In the genomic region with DNA sequence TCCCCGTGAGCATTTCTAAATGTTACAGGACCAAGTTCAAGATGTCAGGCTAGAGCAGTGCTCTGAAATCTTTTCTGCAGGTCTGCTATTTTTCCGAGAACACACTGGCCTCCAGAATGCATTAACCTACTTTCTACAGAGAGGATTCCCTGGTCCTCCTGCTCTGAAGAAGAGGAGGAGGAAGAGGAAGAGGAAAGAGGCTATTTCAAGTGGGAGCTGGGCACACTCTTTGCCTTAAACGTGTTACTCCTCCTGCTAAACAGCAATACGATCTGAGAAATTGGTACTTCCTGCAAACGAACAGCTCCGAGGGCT, we compare ENCODE assay signal across 9 cellular contexts.
A peak's percentile ranks its signal among the peaks of the same experiment; 100 is the strongest.
DNase-seq lines count a peak whose midpoint lies in the region; ATAC-seq and TF ChIP-seq lines count a peak whose summit lies in the region.
"Had no signal": no experiment of that assay in that cellular context is flagged by ENCODE, and none has a peak within 500 bp of the region (broad histone marks: within the 10 kb centered on the region; RNA-seq: fewer than 3 reads in every experiment).

No MANE protein-coding gene starts in this region.

- H3K27ac ChIP-seq in breast epithelium, result no peak overlapping the region
- H3K27ac ChIP-seq: SK-N-MC had no signal

- H3K9me3 Mint-ChIP-seq in stimulated activated naive CD8-positive, alpha-beta T cell treated with anti-CD3 and anti-CD28 coated beads, Interleukin-15, Interleukin-2, amounts not matched to agents 100 ng/mL and 50 ng/mL, for 24 hours, result no peaks in the 10 kb centered on the region

- no peaks in the 10 kb centered on the region for H3K4me1 ChIP-seq in breast epithelium
- peaks cover 6% of the 10 kb centered on the region for H3K4me1 ChIP-seq in mononuclear cell (ENCODE audit: insufficient read depth, low read length)

- TF ChIP-seq CTCF in breast epithelium (IDR thresholded peaks at IDR 0.05) (no peak), GM20000 (IDR thresholded peaks at IDR 0.05; ENCODE audit: extremely low read depth, missing control alignments) (no peak)

- H3K27me3 ChIP-seq in breast epithelium (peaks cover 0 to 40% of the 10 kb centered on the region in 2 donors), mononuclear cell (ENCODE audit: insufficient read depth, low read length) (peaks cover 61% of the 10 kb centered on the region)

- no peak for TF ChIP-seq POLR2A in breast epithelium (IDR thresholded peaks at IDR 0.05)

- peaks cover 85% of the 10 kb centered on the region for H3K27me3 Mint-ChIP-seq in stimulated activated naive CD8-positive, alpha-beta T cell treated with anti-CD3 and anti-CD28 coated beads, Interleukin-15, Interleukin-2, amounts not matched to agents 100 ng/mL and 50 ng/mL, for 24 hours

- H3K4me3 ChIP-seq in breast epithelium, result peak overlapping the region; percentile 24 to 62 (median 43)
- peak overlapping the region; percentile 12 for H3K4me3 ChIP-seq in mononuclear cell (ENCODE audit: low read length)
- H3K4me3 ChIP-seq: SK-N-MC had no signal

- intact Hi-C loops in breast epithelium (cut with DNase I; ENCODE audit: low total_unique reads), result no loop called here

- H3K36me3 Mint-ChIP-seq in stimulated activated naive CD8-positive, alpha-beta T cell treated with anti-CD3 and anti-CD28 coated beads, Interleukin-15, Interleukin-2, amounts not matched to agents 100 ng/mL and 50 ng/mL, for 24 hours (ENCODE audit: low read depth), result no peaks in the 10 kb centered on the region

- H3K9me3 ChIP-seq in breast epithelium (no peaks in the 10 kb centered on the region), mononuclear cell (ENCODE audit: low read depth, low read length) (no peaks in the 10 kb centered on the region)

- H3K36me3 ChIP-seq in breast epithelium, result no peaks in the 10 kb centered on the region

- ATAC-seq in stimulated activated naive CD8-positive, alpha-beta T cell treated with anti-CD3 and anti-CD28 coated beads, Interleukin-15, Interleukin-2, amounts not matched to agents 100 U/mL and 50 U/mL, for 24 hours, result no peak
- ATAC-seq in GM18858 (IDR thresholded peaks at IDR 0.05; ENCODE audit: unreplicated experiment), result no peak

- no peak for DNase-seq in stimulated activated naive CD8-positive, alpha-beta T cell treated with anti-CD3 and anti-CD28 coated beads, Interleukin-15, Interleukin-2, amounts not matched to agents 100 U/mL and 50 U/mL, for 24 hours
- DNase-seq in breast epithelium (ENCODE audit: low spot score in 2 of 2) (no peak), GM20000 (ENCODE audit: low spot score) (no peak), NCI-H1105 (lab: John Stamatoyannopoulos, UW) (no peak), amygdala (lab: John Stamatoyannopoulos, UW) (no peak)

- no peak overlapping the region for H3K27ac Mint-ChIP-seq in stimulated activated naive CD8-positive, alpha-beta T cell treated with anti-CD3 and anti-CD28 coated beads, Interleukin-15, Interleukin-2, amounts not matched to agents 100 ng/mL and 50 ng/mL, for 24 hours

- peak overlapping the region; percentile 82 for H3K4me3 Mint-ChIP-seq in stimulated activated naive CD8-positive, alpha-beta T cell treated with anti-CD3 and anti-CD28 coated beads, Interleukin-15, Interleukin-2, amounts not matched to agents 100 ng/mL and 50 ng/mL, for 24 hours

- peaks cover 16% of the 10 kb centered on the region for H3K4me1 Mint-ChIP-seq in stimulated activated naive CD8-positive, alpha-beta T cell treated with anti-CD3 and anti-CD28 coated beads, Interleukin-15, Interleukin-2, amounts not matched to agents 100 ng/mL and 50 ng/mL, for 24 hours (ENCODE audit: low read depth)
